Comparison of ENCODE assay signal across 34 cellular contexts in genomic region chr17:18326572-18326971, GRCh38. TPM values are rescaled to one million over a fixed set of nuclear protein-coding genes. Genes with fewer than 3 reads are reported as not detected.
DNase-seq lines count a peak whose midpoint lies in the region; ATAC-seq, FAIRE-seq and TF ChIP-seq lines count a peak whose summit lies in the region.
"Had no signal": no experiment of that assay in that cellular context is flagged by ENCODE, and none has a peak within 500 bp of the region (broad histone marks: within the 10 kb centered on the region; RNA-seq: fewer than 3 reads in every experiment).

No MANE protein-coding gene starts in this region.

- no peaks in the 10 kb centered on the region for H3K79me2 ChIP-seq in HepG2 (ENCODE audit: insufficient read depth, low read length)

- TF ChIP-seq POLR2A in HepG2 (IDR thresholded peaks at IDR 0.05; ENCODE audit: insufficient read depth in 1 of 2, low read depth in 2 of 2, low read length in 2 of 2) (no peak), lower leg skin (IDR thresholded peaks at IDR 0.05) (no peak)

- no peak overlapping the region for H3K4me3 Mint-ChIP-seq in activated CD8-positive, alpha-beta memory T cell treated with anti-CD3 and anti-CD28 coated beads, Interleukin-2, amount 10 ng/mL, durations not matched to agents 7 days and 5 days
- no peak overlapping the region for H3K4me3 Mint-ChIP-seq in activated naive CD8-positive, alpha-beta T cell
- H3K4me3 Mint-ChIP-seq: CD8-positive, alpha-beta memory T cell; GM23338; naive B cell had no signal

- DNase-seq in activated CD8-positive, alpha-beta memory T cell treated with anti-CD3 and anti-CD28 coated beads, Interleukin-2, amount 10 ng/mL, durations not matched to agents 7 days and 5 days = no peak
- no peak for DNase-seq in activated CD8-positive, alpha-beta memory T cell treated with anti-CD3 and anti-CD28 coated beads for 24 hours
- no peak for DNase-seq in HepG2 (ENCODE audit: low spot score)
- DNase-seq in left ventricle myocardium superior = no peak
- no peak for DNase-seq in lower leg skin (ENCODE audit: low spot score in 2 of 2)
- DNase-seq in occipital lobe (lab: John Stamatoyannopoulos, UW) = no peak
- DNase-seq: AML-193; body of pancreas; CD8-positive, alpha-beta memory T cell; DMS 273 treated with DMSO at 0.1 percent for 48 hours; esophagus squamous epithelium; foreskin keratinocyte; heart left ventricle; islet precursor cell; left ventricle myocardium inferior; midbrain; naive B cell; NCI-H1105 treated with DMSO at 0.1 percent for 48 hours; NCI-H2029; NCI-H524 treated with DMSO at 0.1 percent for 48 hours; SHP77; sigmoid colon; stimulated activated CD4-positive, alpha-beta T cell treated with anti-CD3 and anti-CD28 coated beads, Interleukin-4, amount 100 ng/mL, for 1 hour; substantia nigra; trophoblast cell had no signal

- H3K27ac ChIP-seq in HEK293 (ENCODE audit: extremely low read depth, low read depth, low read length) = peak overlapping the region; percentile 41; the same call in 1 of the 2 replicates
- no peak overlapping the region for H3K27ac ChIP-seq in HepG2 (ENCODE audit: extremely low read length, insufficient read depth, low read length)
- H3K27ac ChIP-seq: body of pancreas, esophagus squamous epithelium, foreskin keratinocyte, heart left ventricle, left ventricle myocardium inferior, prostate gland, sigmoid colon had no signal

- in situ Hi-C loops in HepG2 (cut with HindIII; ENCODE audit: extremely low pct_ligation_motif_present, low pct_unique_long_range_greater_than_20kb) = no loop called here

- POLR2A ChIA-PET in HEK293 (lab: Yijun Ruan, JAX) = interaction anchor here (1.1 kb wide), 1 partner anchor 12 kb away, joined by 3 read pairs; the partner anchor contains the start of genes SMCR8 and TOP3A
- POLR2A ChIA-PET in HepG2 (lab: Yijun Ruan, JAX) = no interaction called here

- WGBS in HepG2 (ENCODE audit: low lambda C conversion rate) = 99% methylated on average over 5 of the region's 6 CpGs
- 87 to 94% methylated on average over 6 of the region's 6 CpGs for WGBS in lower leg skin, 2 donors

- H3K4me3 ChIP-seq in HEK293 (ENCODE audit: low read depth, low read length) = no peak overlapping the region
- H3K4me3 ChIP-seq in HepG2 (replicated peaks in 1 of 3; ENCODE audit: insufficient read depth in 1 of 3, low read depth in 2 of 3, low read length in 3 of 3) = no peak overlapping the region
- H3K4me3 ChIP-seq in lower leg skin (ENCODE audit: low read depth, poor library complexity, severe bottlenecking) = no peak overlapping the region
- H3K4me3 ChIP-seq: body of pancreas, esophagus squamous epithelium, GM23338, heart left ventricle, K562, left ventricle myocardium inferior, prostate gland, sigmoid colon had no signal

- no peak overlapping the region for H2AFZ ChIP-seq in HepG2 (ENCODE audit: low read length)
- H2AFZ ChIP-seq: GM23338 had no signal

- H3K27me3 Mint-ChIP-seq in activated CD8-positive, alpha-beta memory T cell treated with anti-CD3 and anti-CD28 coated beads, Interleukin-2, amount 10 ng/mL, durations not matched to agents 7 days and 5 days = no peaks in the 10 kb centered on the region
- no peaks in the 10 kb centered on the region for H3K27me3 Mint-ChIP-seq in activated naive CD8-positive, alpha-beta T cell
- H3K27me3 Mint-ChIP-seq: CD8-positive, alpha-beta memory T cell; naive B cell had no signal

- TSS peak; percentile 28 for BruUV-seq in HepG2 (replicated peaks; lab: Mats Ljungman, UMichigan)

- H3K36me3 ChIP-seq in HEK293 (ENCODE audit: control insufficient read depth in 2 of 2, insufficient read depth in 1 of 2, low read length in 2 of 2) (peaks cover 15 to 97% of the 10 kb centered on the region in 2 experiments), HepG2 (replicated peaks in 1 of 2; ENCODE audit: control insufficient read depth in 1 of 2, insufficient read depth in 2 of 2, low read length in 2 of 2) (peaks cover 33 to 72% of the 10 kb centered on the region in 2 experiments)

- intact Hi-C loops in HepG2 (cut with micrococcal nuclease; ENCODE audit: unreplicated experiment) = no loop called here
- intact Hi-C loops in left ventricle myocardium superior (cut with micrococcal nuclease) = no loop called here
- intact Hi-C loops in lower leg skin (cut with DNase I; ENCODE audit: low total_unique reads) = no loop called here

- FAIRE-seq in HepG2 (lab: Jason Lieb, UNC) = no peak
- FAIRE-seq: K562 had no signal

- H3K9ac ChIP-seq in HepG2 (ENCODE audit: insufficient read depth, low read depth, low read length) = no peak overlapping the region

- peak overlapping the region; percentile 38 for H3K27ac Mint-ChIP-seq in activated CD8-positive, alpha-beta memory T cell treated with anti-CD3 and anti-CD28 coated beads, Interleukin-2, amount 10 ng/mL, durations not matched to agents 7 days and 5 days
- peak overlapping the region; percentile 11 for H3K27ac Mint-ChIP-seq in activated naive CD8-positive, alpha-beta T cell
- H3K27ac Mint-ChIP-seq: GM23338 had no signal

- H3K9me3 ChIP-seq in HEK293 (ENCODE audit: control insufficient read depth, insufficient read depth, low read depth, low read length) (no peaks in the 10 kb centered on the region), HepG2 (ENCODE audit: low read length) (no peaks in the 10 kb centered on the region)
- H3K9me3 ChIP-seq: body of pancreas, esophagus squamous epithelium, heart left ventricle, left ventricle myocardium inferior, prostate gland, sigmoid colon had no signal

- no peak for ATAC-seq in activated CD8-positive, alpha-beta memory T cell treated with anti-CD3 and anti-CD28 coated beads, Interleukin-2, amount 10 ng/mL, durations not matched to agents 7 days and 5 days
- ATAC-seq in HepG2 (no peak), left ventricle myocardium superior (no peak)
- ATAC-seq: body of pancreas, foreskin keratinocyte, GM23338, heart left ventricle, K562, Panc1 had no signal

- H3K36me3 Mint-ChIP-seq in activated CD8-positive, alpha-beta memory T cell treated with anti-CD3 and anti-CD28 coated beads, Interleukin-2, amount 10 ng/mL, durations not matched to agents 7 days and 5 days = peaks cover 33% of the 10 kb centered on the region
- H3K36me3 Mint-ChIP-seq in activated naive CD8-positive, alpha-beta T cell = peaks cover 5% of the 10 kb centered on the region

- no peaks in the 10 kb centered on the region for H4K20me1 ChIP-seq in HepG2 (ENCODE audit: insufficient read depth, low read length)

- TF ChIP-seq EP300 in HepG2 (IDR thresholded peaks at IDR 0.05; ENCODE audit: low read depth in 2 of 2, low read length in 2 of 2) = no peak
- TF ChIP-seq EP300 in HepG2 (CRISPR knock-in tag; IDR thresholded peaks at IDR 0.05; ENCODE audit: borderline replicate concordance) = no peak

- H3K27me3 ChIP-seq in HepG2 (ENCODE audit: control insufficient read depth in 1 of 2, insufficient read depth in 2 of 2, low read length in 2 of 2) = no peaks in the 10 kb centered on the region
- H3K27me3 ChIP-seq: body of pancreas, esophagus squamous epithelium, foreskin keratinocyte, heart left ventricle, sigmoid colon had no signal

- peaks cover 24% of the 10 kb centered on the region for H3K4me1 Mint-ChIP-seq in activated CD8-positive, alpha-beta memory T cell treated with anti-CD3 and anti-CD28 coated beads, Interleukin-2, amount 10 ng/mL, durations not matched to agents 7 days and 5 days
- H3K4me1 Mint-ChIP-seq in activated naive CD8-positive, alpha-beta T cell (ENCODE audit: low read depth) = peaks cover 22% of the 10 kb centered on the region
- H3K4me1 Mint-ChIP-seq: GM23338 had no signal

- H3K4me2 ChIP-seq in HepG2 (ENCODE audit: low read depth, low read length) = no peak overlapping the region
- H3K4me2 ChIP-seq: GM23338 had no signal

- TF ChIP-seq CTCF in HEK293 (tag by site-specific recombination; IDR thresholded peaks at IDR 0.05) (no peak), HepG2 (CRISPR knock-in tag; IDR thresholded peaks at IDR 0.05) (no peak), lower leg skin (IDR thresholded peaks at IDR 0.05) (no peak)

- TF ChIP-seq RAD21 in HepG2 (CRISPR knock-in tag; IDR thresholded peaks at IDR 0.05) = no peak

- H3K4me1 ChIP-seq in HEK293 (ENCODE audit: control insufficient read depth, insufficient read depth, low read length) (no peaks in the 10 kb centered on the region), HepG2 (ENCODE audit: insufficient read depth, low read length) (no peaks in the 10 kb centered on the region)
- H3K4me1 ChIP-seq: body of pancreas, foreskin keratinocyte, prostate gland had no signal

- CTCF ChIA-PET in activated CD8-positive, alpha-beta memory T cell treated with anti-CD3 and anti-CD28 coated beads, Interleukin-2, amount 10 ng/mL, durations not matched to agents 7 days and 5 days (lab: Charles Lee) = no interaction called here
- CTCF ChIA-PET in HEK293 (lab: Yijun Ruan, JAX) = no interaction called here
- CTCF ChIA-PET in HepG2 (lab: Yijun Ruan, JAX; ENCODE audit: low intra/inter-chr PET ratio, low total read pairs) = no interaction called here

- no peaks in the 10 kb centered on the region for H3K9me3 Mint-ChIP-seq in activated CD8-positive, alpha-beta memory T cell treated with anti-CD3 and anti-CD28 coated beads, Interleukin-2, amount 10 ng/mL, durations not matched to agents 7 days and 5 days (ENCODE audit: low read depth)
- H3K9me3 Mint-ChIP-seq in activated naive CD8-positive, alpha-beta T cell (ENCODE audit: low read depth) = no peaks in the 10 kb centered on the region
- H3K9me3 Mint-ChIP-seq: CD8-positive, alpha-beta memory T cell; GM23338; naive B cell had no signal

RNA-seq across cellular contexts. Expression of gene SMCR8, which starts 11.5 kb away (rescaled TPM):
- 10 to 100 TPM; 27.5 to 31.3 TPM for total RNA-seq in activated CD8-positive, alpha-beta memory T cell treated with anti-CD3 and anti-CD28 coated beads, Interleukin-2, amount 10 ng/mL, durations not matched to agents 7 days and 5 days
- total RNA-seq in HepG2 (2016; rRNA removed; fragmentation: Illumina TruSeq; extraction: Trizol) (11.8 and 16.6 TPM in 2 replicates), left ventricle myocardium superior (13.1 TPM), lower leg skin (10 to 100 TPM; 14.0 to 23.7 (median 18.4) TPM), occipital lobe (11.4 TPM)
- total RNA-seq in HepG2 (2016; cell fraction: cytosol; rRNA removed; fragmentation: Illumina TruSeq; extraction: Trizol; ENCODE audit: low read depth) = 1.3 and 1.4 TPM in 2 replicates
- total RNA-seq in HepG2 (2016; cell fraction: insoluble cytoplasmic fraction; rRNA removed; fragmentation: Illumina TruSeq; extraction: Trizol) = 11.9 and 13.2 TPM in 2 replicates
- total RNA-seq in HepG2 (2016; cell fraction: membrane; rRNA removed; fragmentation: Illumina TruSeq; extraction: Trizol) = 6.2 and 6.5 TPM in 2 replicates
- 11.0 and 13.5 TPM in 2 replicates for total RNA-seq in HepG2 (2016; cell fraction: nucleus; rRNA removed; fragmentation: Illumina TruSeq; extraction: Trizol)
- polyA plus RNA-seq in HepG2 (2011; rRNA removed) = 7.6 and 7.7 TPM in 2 replicates
- polyA plus RNA-seq in HepG2 (2011; cell fraction: cytosol; rRNA removed) = 5.1 and 5.4 TPM in 2 replicates
- polyA plus RNA-seq in HepG2 (2011; cell fraction: nucleus; rRNA removed) = 12.3 and 12.5 TPM in 2 replicates
- polyA plus RNA-seq in HepG2 (2012) = 7.5 and 8.8 TPM in 2 replicates
- 0.59 and 0.60 TPM in 2 replicates for polyA plus RNA-seq in HepG2 (2016; cell fraction: cytosol; fragmentation: Illumina TruSeq; extraction: Trizol; ENCODE audit: low read depth)
- polyA plus RNA-seq in HepG2 (2016; cell fraction: insoluble cytoplasmic fraction; fragmentation: Illumina TruSeq; extraction: Trizol; ENCODE audit: low read depth) = 7.3 and 9.5 TPM in 2 replicates
- 1.6 and 1.8 TPM in 2 replicates for polyA plus RNA-seq in HepG2 (2016; cell fraction: membrane; fragmentation: Illumina TruSeq; extraction: Trizol; ENCODE audit: low read depth)
- 14.1 and 15.0 TPM in 2 replicates for polyA plus RNA-seq in HepG2 (2016; cell fraction: nucleus; fragmentation: Illumina TruSeq; extraction: Trizol; ENCODE audit: insufficient read depth, low read depth)
- polyA minus RNA-seq in HepG2 (2011; rRNA and poly(A)+ RNA removed; ENCODE audit: low replicate concordance) = 14.3 and 17.2 TPM in 2 replicates
- polyA minus RNA-seq in HepG2 (2011; cell fraction: cytosol; rRNA and poly(A)+ RNA removed) = 7.2 and 9.1 TPM in 2 replicates
- polyA minus RNA-seq in HepG2 (2011; cell fraction: nucleus; rRNA and poly(A)+ RNA removed) = 17.6 and 19.5 TPM in 2 replicates

RNA-seq across cellular contexts. Expression of gene TOP3A, which starts 11.8 kb away (rescaled TPM):
- 10 to 100 TPM; 75.9 to 78.4 TPM for total RNA-seq in activated CD8-positive, alpha-beta memory T cell treated with anti-CD3 and anti-CD28 coated beads, Interleukin-2, amount 10 ng/mL, durations not matched to agents 7 days and 5 days
- total RNA-seq in HepG2 (2016; rRNA removed; fragmentation: Illumina TruSeq; extraction: Trizol) (30.7 and 36.8 TPM in 2 replicates), left ventricle myocardium superior (10.3 TPM), lower leg skin (10 to 100 TPM; 18.7 to 46.4 (median 28.4) TPM), occipital lobe (38.7 TPM)
- total RNA-seq in HepG2 (2016; cell fraction: cytosol; rRNA removed; fragmentation: Illumina TruSeq; extraction: Trizol; ENCODE audit: low read depth) = 13.1 and 14.9 TPM in 2 replicates
- 27.4 and 35.0 TPM in 2 replicates for total RNA-seq in HepG2 (2016; cell fraction: insoluble cytoplasmic fraction; rRNA removed; fragmentation: Illumina TruSeq; extraction: Trizol)
- total RNA-seq in HepG2 (2016; cell fraction: membrane; rRNA removed; fragmentation: Illumina TruSeq; extraction: Trizol) = 17.3 and 17.9 TPM in 2 replicates
- total RNA-seq in HepG2 (2016; cell fraction: nucleus; rRNA removed; fragmentation: Illumina TruSeq; extraction: Trizol) = 42.4 and 45.8 TPM in 2 replicates
- 15.4 and 16.9 TPM in 2 replicates for polyA plus RNA-seq in HepG2 (2011; rRNA removed)
- polyA plus RNA-seq in HepG2 (2011; cell fraction: cytosol; rRNA removed) = 9.1 and 10.4 TPM in 2 replicates
- polyA plus RNA-seq in HepG2 (2011; cell fraction: nucleus; rRNA removed) = 19.7 and 20.7 TPM in 2 replicates
- 15.1 and 17.3 TPM in 2 replicates for polyA plus RNA-seq in HepG2 (2012)
- 2.3 and 2.6 TPM in 2 replicates for polyA plus RNA-seq in HepG2 (2016; cell fraction: cytosol; fragmentation: Illumina TruSeq; extraction: Trizol; ENCODE audit: low read depth)
- polyA plus RNA-seq in HepG2 (2016; cell fraction: insoluble cytoplasmic fraction; fragmentation: Illumina TruSeq; extraction: Trizol; ENCODE audit: low read depth) = 21.2 and 22.7 TPM in 2 replicates
- 6.3 and 6.6 TPM in 2 replicates for polyA plus RNA-seq in HepG2 (2016; cell fraction: membrane; fragmentation: Illumina TruSeq; extraction: Trizol; ENCODE audit: low read depth)
- 55.0 and 64.3 TPM in 2 replicates for polyA plus RNA-seq in HepG2 (2016; cell fraction: nucleus; fragmentation: Illumina TruSeq; extraction: Trizol; ENCODE audit: insufficient read depth, low read depth)
- 49.6 and 93.1 TPM in 2 replicates for polyA minus RNA-seq in HepG2 (2011; rRNA and poly(A)+ RNA removed; ENCODE audit: low replicate concordance)
- polyA minus RNA-seq in HepG2 (2011; cell fraction: cytosol; rRNA and poly(A)+ RNA removed) = 17.6 TPM in 2 replicates
- polyA minus RNA-seq in HepG2 (2011; cell fraction: nucleus; rRNA and poly(A)+ RNA removed) = 46.6 and 52.9 TPM in 2 replicates

RNA-seq across cellular contexts. Expression of gene SHMT1, which starts 36.8 kb away (rescaled TPM):
- total RNA-seq in activated CD8-positive, alpha-beta memory T cell treated with anti-CD3 and anti-CD28 coated beads, Interleukin-2, amount 10 ng/mL, durations not matched to agents 7 days and 5 days = 10 to 100 TPM; 60.3 to 66.5 TPM
- total RNA-seq in HepG2 (2016; rRNA removed; fragmentation: Illumina TruSeq; extraction: Trizol) (48.8 and 58.7 TPM in 2 replicates), left ventricle myocardium superior (8.4 TPM), lower leg skin (10 to 100 TPM; 49.2 to 63.8 (median 54.6) TPM), occipital lobe (3.9 TPM)
- total RNA-seq in HepG2 (2016; cell fraction: cytosol; rRNA removed; fragmentation: Illumina TruSeq; extraction: Trizol; ENCODE audit: low read depth) = 11.1 and 11.2 TPM in 2 replicates
- total RNA-seq in HepG2 (2016; cell fraction: insoluble cytoplasmic fraction; rRNA removed; fragmentation: Illumina TruSeq; extraction: Trizol) = 49.2 and 50.8 TPM in 2 replicates
- 17.5 and 20.3 TPM in 2 replicates for total RNA-seq in HepG2 (2016; cell fraction: membrane; rRNA removed; fragmentation: Illumina TruSeq; extraction: Trizol)
- total RNA-seq in HepG2 (2016; cell fraction: nucleus; rRNA removed; fragmentation: Illumina TruSeq; extraction: Trizol) = 31.7 and 35.9 TPM in 2 replicates
- 19.0 and 21.3 TPM in 2 replicates for polyA plus RNA-seq in HepG2 (2011; rRNA removed)
- polyA plus RNA-seq in HepG2 (2011; cell fraction: cytosol; rRNA removed) = 16.7 and 24.0 TPM in 2 replicates
- 24.0 and 28.6 TPM in 2 replicates for polyA plus RNA-seq in HepG2 (2011; cell fraction: nucleus; rRNA removed)
- polyA plus RNA-seq in HepG2 (2012) = 12.2 and 16.3 TPM in 2 replicates
- polyA plus RNA-seq in HepG2 (2016; cell fraction: cytosol; fragmentation: Illumina TruSeq; extraction: Trizol; ENCODE audit: low read depth) = 6.9 TPM in 2 replicates
- 54.8 and 66.4 TPM in 2 replicates for polyA plus RNA-seq in HepG2 (2016; cell fraction: insoluble cytoplasmic fraction; fragmentation: Illumina TruSeq; extraction: Trizol; ENCODE audit: low read depth)
- 12.1 and 12.6 TPM in 2 replicates for polyA plus RNA-seq in HepG2 (2016; cell fraction: membrane; fragmentation: Illumina TruSeq; extraction: Trizol; ENCODE audit: low read depth)
- 57.4 and 62.8 TPM in 2 replicates for polyA plus RNA-seq in HepG2 (2016; cell fraction: nucleus; fragmentation: Illumina TruSeq; extraction: Trizol; ENCODE audit: insufficient read depth, low read depth)
- polyA minus RNA-seq in HepG2 (2011; rRNA and poly(A)+ RNA removed; ENCODE audit: low replicate concordance) = 38.5 and 58.3 TPM in 2 replicates
- 12.9 and 14.2 TPM in 2 replicates for polyA minus RNA-seq in HepG2 (2011; cell fraction: cytosol; rRNA and poly(A)+ RNA removed)
- polyA minus RNA-seq in HepG2 (2011; cell fraction: nucleus; rRNA and poly(A)+ RNA removed) = 19.5 and 30.6 TPM in 2 replicates

RNA-seq across cellular contexts. Expression of gene EVPLL, which starts 51.0 kb away (rescaled TPM):
- total RNA-seq in activated CD8-positive, alpha-beta memory T cell treated with anti-CD3 and anti-CD28 coated beads, Interleukin-2, amount 10 ng/mL, durations not matched to agents 7 days and 5 days = not detected
- 0.07 TPM in 1 of 2 replicates, not detected in the other for total RNA-seq in HepG2 (2016; rRNA removed; fragmentation: Illumina TruSeq; extraction: Trizol)
- not detected in 2 replicates for total RNA-seq in HepG2 (2016; cell fraction: cytosol; rRNA removed; fragmentation: Illumina TruSeq; extraction: Trizol; ENCODE audit: low read depth)
- total RNA-seq in HepG2 (2016; cell fraction: insoluble cytoplasmic fraction; rRNA removed; fragmentation: Illumina TruSeq; extraction: Trizol) = 0.11 TPM in 1 of 2 replicates, not detected in the other
- not detected in 2 replicates for total RNA-seq in HepG2 (2016; cell fraction: membrane; rRNA removed; fragmentation: Illumina TruSeq; extraction: Trizol)
- total RNA-seq in HepG2 (2016; cell fraction: nucleus; rRNA removed; fragmentation: Illumina TruSeq; extraction: Trizol) = not detected in 2 replicates
- 0.05 TPM in 1 of 2 replicates, not detected in the other for polyA plus RNA-seq in HepG2 (2011; rRNA removed)
- polyA plus RNA-seq in HepG2 (2011; cell fraction: cytosol; rRNA removed) = 0.03 and 0.05 TPM in 2 replicates
- polyA plus RNA-seq in HepG2 (2011; cell fraction: nucleus; rRNA removed) = 0.14 and 0.61 TPM in 2 replicates
- polyA plus RNA-seq in HepG2 (2012) = not detected in 2 replicates
- polyA plus RNA-seq in HepG2 (2016; cell fraction: cytosol; fragmentation: Illumina TruSeq; extraction: Trizol; ENCODE audit: low read depth) = 0.08 TPM in 1 of 2 replicates, not detected in the other
- polyA plus RNA-seq in HepG2 (2016; cell fraction: insoluble cytoplasmic fraction; fragmentation: Illumina TruSeq; extraction: Trizol; ENCODE audit: low read depth) = not detected in 2 replicates
- polyA plus RNA-seq in HepG2 (2016; cell fraction: membrane; fragmentation: Illumina TruSeq; extraction: Trizol; ENCODE audit: low read depth) = not detected in 2 replicates
- 0.29 TPM in 1 of 2 replicates, not detected in the other for polyA plus RNA-seq in HepG2 (2016; cell fraction: nucleus; fragmentation: Illumina TruSeq; extraction: Trizol; ENCODE audit: insufficient read depth, low read depth)
- 1.4 TPM in 1 of 2 replicates, not detected in the other for polyA minus RNA-seq in HepG2 (2011; rRNA and poly(A)+ RNA removed; ENCODE audit: low replicate concordance)
- not detected in 2 replicates for polyA minus RNA-seq in HepG2 (2011; cell fraction: cytosol; rRNA and poly(A)+ RNA removed)
- polyA minus RNA-seq in HepG2 (2011; cell fraction: nucleus; rRNA and poly(A)+ RNA removed) = not detected in 2 replicates
- not detected for total RNA-seq in left ventricle myocardium superior
- total RNA-seq in lower leg skin = 10 to 100 TPM in 1 of 4 donors, 1 to 10 TPM in 3; 4.4 to 19.9 (median 5.2) TPM
- total RNA-seq in occipital lobe = not detected
- total RNA-seq: A673; body of pancreas; CD8-positive, alpha-beta memory T cell; dermis microvascular lymphatic vessel endothelial cell; heart left ventricle; K562; left ventricle myocardium inferior; sigmoid colon; T-helper 2 cell treated with Interferon-gamma antibody and Interleukin-4, amounts not matched to agents 100 ng/mL and 5 ng/mL, for 36 hours had no signal
- polyA plus RNA-seq: CD8-positive, alpha-beta memory T cell; heart left ventricle; K562 had no signal
